24 cellular contexts compared by ENCODE assay signal in genomic region chr9:27280249-27280648, GRCh38. TPM values are rescaled to one million over a fixed set of nuclear protein-coding genes. Genes with fewer than 3 reads are reported as not detected.
"Had no signal": no experiment of that assay in that cellular context is flagged by ENCODE, and none has a peak within 500 bp of the region (broad histone marks: within the 10 kb centered on the region; RNA-seq: fewer than 3 reads in every experiment).

No MANE protein-coding gene starts in this region.

- H3K9me3 ChIP-seq: SJSA1 had no signal

- H3K36me3 Mint-ChIP-seq: IgD-negative memory B cell had no signal

- H3K27ac ChIP-seq: HL-60, KMS-11, SJSA1, SK-N-MC had no signal

- H3K4me3 ChIP-seq: K562, SJSA1, SK-N-MC had no signal

- H3K27me3 ChIP-seq: SJSA1 had no signal

- H3K9me3 Mint-ChIP-seq: IgD-negative memory B cell had no signal

- H3K27ac Mint-ChIP-seq: IgD-negative memory B cell had no signal

- H3K36me3 ChIP-seq: SJSA1 had no signal

- ATAC-seq: K562 had no signal

- DNase-seq: Kasumi-1, MM.1S, NCI-H1092 treated with DMSO at 0.1 percent for 48 hours, NCI-H1436, NCI-H187, NCI-H2029, NCI-H2081 treated with DMSO at 0.1 percent for 48 hours, NCI-H2171, NCI-H226, NCI-H446, NCI-H510A, NCI-H524 treated with DMSO at 0.1 percent for 48 hours, NCI-H69, NCI-H774, Right ventricle myocardium superior, RPMI8226, SIG-M5 had no signal

RNA-seq across cellular contexts. Expression of gene EQTN, which starts 16.7 kb away (rescaled TPM):
- total RNA-seq: M059J, Right ventricle myocardium superior, SJSA1 had no signal
